ENCODE assay signal across 8 cellular contexts in genomic region chr2:38465789-38466127, GRCh38.
DNase-seq lines count a peak whose midpoint lies in the region; ATAC-seq and TF ChIP-seq lines count a peak whose summit lies in the region.

No MANE protein-coding gene starts in this region.

- ATAC-seq in psoas muscle, result peak; percentile 52 to 68 (median 62)
- ATAC-seq in GM18519 (IDR thresholded peaks at IDR 0.05; ENCODE audit: low FRiP score, unreplicated experiment), result no peak

- DNase-seq in DMS53 (lab: John Stamatoyannopoulos, UW) (peak; percentile 34), DMS53 treated with DMSO at 0.1 percent for 48 hours (lab: John Stamatoyannopoulos, UW; ENCODE audit: unreplicated experiment) (no peak), HAP-1 (ENCODE audit: low spot score in 2 of 2) (peak; percentile 48 to 64), RWPE1 (ENCODE audit: low spot score) (peak; percentile 57), fibroblast of peridontal ligament (ENCODE audit: extremely low read depth) (peak; percentile 19), psoas muscle (no peak), mesenteric fat pad (ENCODE audit: low spot score) (no peak)

- H3K27me3 ChIP-seq in HAP-1 (ENCODE audit: low read depth) (no peaks in the 10 kb centered on the region), psoas muscle (ENCODE audit: insufficient read depth in 3 of 3, low read length in 2 of 3) (no peaks in the 10 kb centered on the region)

- H3K4me3 ChIP-seq in HAP-1 (no peak overlapping the region), psoas muscle (no peak overlapping the region)

- H3K4me1 ChIP-seq in HAP-1, result no peaks in the 10 kb centered on the region
- no peaks in the 10 kb centered on the region for H3K4me1 ChIP-seq in psoas muscle

- H3K36me3 ChIP-seq in HAP-1 (replicated peaks) (no peaks in the 10 kb centered on the region), psoas muscle (ENCODE audit: insufficient read depth in 1 of 2, low read depth in 1 of 2) (no peaks in the 10 kb centered on the region)

- H3K27ac ChIP-seq in RWPE1 (no peak overlapping the region), psoas muscle (no peak overlapping the region)

- POLR2A ChIA-PET in RWPE1 (lab: Yijun Ruan, JAX; ENCODE audit: low non-redundant PET), result interaction anchor here (0.7 kb wide), 1 partner anchor 90 kb away, joined by 3 read pairs; no protein-coding TSS in a partner anchor

- 69 to 81% (median 78%) methylated on average over 4 of the region's 4 CpGs for WGBS in psoas muscle, 3 donors

- TF ChIP-seq CTCF in RWPE1 (conservative IDR thresholded peaks at IDR 0.05; ENCODE audit: low read depth) (no peak), psoas muscle (IDR thresholded peaks at IDR 0.05) (peak; percentile 30)

- CTCF ChIA-PET in RWPE1 (lab: Yijun Ruan, JAX), result interaction anchor here (0.7 to 1.4 kb wide), 7 partner anchors 11 to 168 kb away, joined by 3 to 17 read pairs (median 6); partner anchors contain the start of gene ATL2

- in situ Hi-C loops in HAP-1 (cut with MboI; ENCODE audit: low sequenced_read_pairs), result no loop called here

- no peaks in the 10 kb centered on the region for H3K9me3 ChIP-seq in HAP-1
- H3K9me3 ChIP-seq in psoas muscle, result no peaks in the 10 kb centered on the region

- intact Hi-C loops in psoas muscle (cut with DNase I), result no loop called here

Comparison
In these comparisons a context has a peak if more than half of its experiments do, and no peak if none do; other contexts are left out.
1. DNase-seq: peak in DMS53 (single experiment), HAP-1 (2 of 2), RWPE1 (single experiment) and fibroblast of peridontal ligament (single experiment); none in DMS53 treated with DMSO at 0.1 percent for 48 hours (single experiment), psoas muscle (0 of 2) and mesenteric fat pad (single experiment).